Comparison of ENCODE assay signal across 25 cellular contexts in the genomic region with DNA sequence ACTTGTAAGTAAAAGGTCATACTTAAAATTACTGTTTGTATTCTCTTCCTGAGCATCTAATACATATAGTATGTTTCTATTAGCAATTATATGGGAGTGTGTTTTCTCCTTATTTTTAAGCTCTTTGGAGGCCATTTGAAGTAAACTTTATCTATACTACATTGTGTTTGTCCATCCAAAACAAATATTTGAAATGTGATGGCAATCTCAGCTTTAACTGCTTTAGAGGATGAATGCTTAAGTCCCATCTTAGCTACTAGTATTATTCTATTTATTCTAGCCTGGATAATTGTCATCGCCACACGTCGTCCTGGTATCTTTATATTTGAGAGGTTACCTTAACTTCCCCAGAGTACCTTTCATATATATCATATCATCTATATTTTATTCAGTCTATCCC.
DNase-seq lines count a peak whose midpoint lies in the region; TF ChIP-seq lines count a peak whose summit lies in the region.
"Had no signal": no experiment of that assay in that cellular context is flagged by ENCODE, and none has a peak within 500 bp of the region (broad histone marks: within the 10 kb centered on the region; RNA-seq: fewer than 3 reads in every experiment).

No MANE protein-coding gene starts in this region.

- no peak for TF ChIP-seq CTCF in LNCaP clone FGC (IDR thresholded peaks at IDR 0.05; ENCODE audit: control insufficient read depth, extremely low read depth, insufficient read depth)

- no peak overlapping the region for H3K4me3 ChIP-seq in LNCaP clone FGC (ENCODE audit: low read depth, low read length)
- H3K4me3 ChIP-seq: A549; BLaER1; BLaER1 treated with 17β-estradiol and CSF1 and Interleukin-3, amounts not matched to agents 10 nM and 100 nM had no signal

- peak; percentile 85 for DNase-seq in LNCaP clone FGC (ENCODE audit: low read depth)
- no peak for DNase-seq in effector CD4-positive, alpha-beta T cell
- DNase-seq: 8988T; ACHN; AML-193; BE2C; C1 segment of cervical spinal cord; Caco-2; Calu3; CD4-positive, alpha-beta memory T cell; CD4-positive, alpha-beta T cell; CD4-positive, CD25-positive, alpha-beta regulatory T cell; CD8-positive, alpha-beta memory T cell; CD8-positive, alpha-beta T cell; COR-L47; DMS 273 treated with DMSO at 0.1 percent for 48 hours; DMS153; DMS53; DMS79; DMS79 treated with DMSO at 0.1 percent for 48 hours; DND-41; EL had no signal
